In the genomic region with DNA sequence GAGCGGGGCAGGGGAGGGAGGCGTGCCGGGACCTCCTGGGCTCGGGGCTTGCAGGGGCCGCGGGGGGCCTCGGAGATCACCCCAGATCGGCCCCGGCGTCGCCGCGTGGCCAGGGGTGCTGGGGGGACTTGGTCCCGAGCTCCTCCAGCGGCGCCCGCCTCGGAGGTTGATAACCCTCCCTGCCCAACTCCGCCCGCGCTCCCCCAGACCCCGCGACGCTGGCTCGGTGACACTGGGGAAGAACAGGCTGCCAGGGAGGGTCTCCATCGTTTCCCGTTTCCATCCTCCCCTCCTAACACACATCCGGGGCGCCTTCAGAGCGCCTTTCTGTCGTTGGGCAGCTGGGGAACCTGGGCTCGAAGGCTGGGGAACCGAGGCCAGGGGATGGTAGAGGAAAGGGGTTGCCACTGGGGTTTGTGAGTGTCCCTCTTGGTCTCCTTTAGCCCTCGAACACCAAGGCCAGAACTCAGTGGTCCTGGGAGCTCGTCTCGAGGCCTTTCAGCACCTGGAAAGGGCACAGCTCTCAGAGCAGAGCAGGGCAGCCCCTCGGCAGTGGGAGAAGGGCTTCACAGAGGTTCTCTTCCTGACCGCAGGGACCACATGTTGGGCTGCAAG, we compare ENCODE assay signal across 8 cellular contexts. TPM values are rescaled to one million over a fixed set of nuclear protein-coding genes. Genes with fewer than 3 reads are reported as not detected.
DNase-seq lines count a peak whose midpoint lies in the region; ATAC-seq and TF ChIP-seq lines count a peak whose summit lies in the region.

No MANE protein-coding gene starts in this region.

- peak; percentile 34 for DNase-seq in ELF-1 (ENCODE audit: low read depth, low spot score)
- peak; percentile 3 for DNase-seq in LHCN-M2 (ENCODE audit: low read depth)
- DNase-seq in dorsolateral prefrontal cortex, result peak in 3 of 10 donors; percentile 21 to 36 (median 24)
- DNase-seq in HK-2 (ENCODE audit: unreplicated experiment), result no peak
- no peak for DNase-seq in DMS114 treated with DMSO at 0.1 percent for 48 hours (lab: John Stamatoyannopoulos, UW; ENCODE audit: unreplicated experiment)
- no peak for DNase-seq in inferior parietal cortex (ENCODE audit: extremely low spot score)

- H3K9me3 ChIP-seq in mononuclear cell (ENCODE audit: low read depth, low read length), result no peaks in the 10 kb centered on the region

- peaks cover 44% of the 10 kb centered on the region for H3K4me1 ChIP-seq in mononuclear cell (ENCODE audit: insufficient read depth, low read length)

- TF ChIP-seq CTCF in dorsolateral prefrontal cortex (IDR thresholded peaks at IDR 0.05 in 54 of 56, conservative IDR thresholded peaks at IDR 0.05 in 2 of 56; ENCODE audit: low read depth in 1 of 56, partially characterized antibody in 56 of 56), result no peak

- peak overlapping the region; percentile 36 to 79 (median 65) for H3K4me3 ChIP-seq in dorsolateral prefrontal cortex
- H3K4me3 ChIP-seq in mononuclear cell (ENCODE audit: low read length), result peak overlapping the region; percentile 56

- H3K27ac ChIP-seq in dorsolateral prefrontal cortex, result peak overlapping the region in 32 of 59 donors; percentile 5 to 81 (median 50)

- peak; percentile 24 for ATAC-seq in GM21447 (IDR thresholded peaks at IDR 0.05; ENCODE audit: unreplicated experiment)

- intact Hi-C loops in dorsolateral prefrontal cortex (cut with DNase I), result no loop called here

- H3K27me3 ChIP-seq in dorsolateral prefrontal cortex, result peaks cover 0 to 33% (median 6%) of the 10 kb centered on the region in 45 donors
- peaks cover 20% of the 10 kb centered on the region for H3K27me3 ChIP-seq in mononuclear cell (ENCODE audit: insufficient read depth, low read length)

RNA-seq across cellular contexts. Expression of a gene that starts 0.4 kb away (rescaled TPM):
- total RNA-seq in LHCN-M2 (2014; rRNA removed), result 8.8 and 11.0 TPM in 2 replicates
- polyA plus RNA-seq in LHCN-M2 (2012), result 3.5 TPM
- total RNA-seq in dorsolateral prefrontal cortex, result 1 to 10 TPM in 108 of 120 experiments, under 1 TPM in 12; 0.24 to 9.8 (median 2.3) TPM
- total RNA-seq in mononuclear cell, result 3.5 TPM

RNA-seq across cellular contexts. Expression of a gene that starts 47.9 kb away (rescaled TPM):
- total RNA-seq in LHCN-M2 (2014; rRNA removed) (32.4 and 38.1 TPM in 2 replicates), dorsolateral prefrontal cortex (10 to 100 TPM in 52 of 120 experiments, 1 to 10 TPM in 68; 5.4 to 17.7 (median 9.7) TPM), mononuclear cell (7.1 TPM)
- 20.3 TPM for polyA plus RNA-seq in LHCN-M2 (2012)

Comparison
In these comparisons a context has a peak if more than half of its experiments do, and no peak if none do; other contexts are left out.
1. DNase-seq: peak in ELF-1 (single experiment) and LHCN-M2 (single experiment); none in HK-2 (single experiment), DMS114 treated with DMSO at 0.1 percent for 48 hours (single experiment) and inferior parietal cortex (single experiment).